In genomic region chr20:63362426-63363009, GRCh38 we compare ENCODE assay signal across 1 cellular context.
TF ChIP-seq lines count a peak whose summit lies in the region.

No MANE protein-coding gene starts in this region.

TF ChIP-seq in GM23338, 12 proteins besides CTCF, POLR2A, EP300 and RAD21 (continued from another document):
- TF ChIP-seq ETS1 (IDR thresholded peaks at IDR 0.05) (no peak), ZNF331 (CRISPR knock-in tag; IDR thresholded peaks at IDR 0.05; ENCODE audit: low read depth) (no peak), ZNF114 (CRISPR knock-in tag; IDR thresholded peaks at IDR 0.05) (no peak), STAT1 (IDR thresholded peaks at IDR 0.05; ENCODE audit: unreplicated experiment) (no peak), NANOG (IDR thresholded peaks at IDR 0.05; ENCODE audit: borderline replicate concordance) (no peak)
